ENCODE assay signal across 9 cellular contexts in genomic region chr2:140273396-140273795, GRCh38.
"Had no signal": no experiment of that assay in that cellular context is flagged by ENCODE, and none has a peak within 500 bp of the region (broad histone marks: within the 10 kb centered on the region; RNA-seq: fewer than 3 reads in every experiment).

No MANE protein-coding gene starts in this region.

- DNase-seq: GM23248, GOT3, H7, H9, HCEC 1CT, HFFc6 had no signal

- H3K4me3 ChIP-seq: GM23248, GM23338, HAP-1 had no signal

- H3K4me1 Mint-ChIP-seq: GM23338, H9 had no signal

- H3K27ac ChIP-seq: GM23248 had no signal

- H3K9ac ChIP-seq: GM23248 had no signal

- H3K9me3 ChIP-seq: HAP-1 had no signal

- H2AFZ ChIP-seq: GM23248, GM23338 had no signal

- H3K4me3 Mint-ChIP-seq: GM23338, H9, HFFc6 had no signal

- H3K9me3 Mint-ChIP-seq: GM23338, H9 had no signal

- H3K4me2 ChIP-seq: GM23338 had no signal

- H3K36me3 ChIP-seq: HAP-1 had no signal

- ATAC-seq: GM23338, HCT116 had no signal

- H3K27ac Mint-ChIP-seq: GM23338, H9, HFFc6 had no signal
